In the genomic region with DNA sequence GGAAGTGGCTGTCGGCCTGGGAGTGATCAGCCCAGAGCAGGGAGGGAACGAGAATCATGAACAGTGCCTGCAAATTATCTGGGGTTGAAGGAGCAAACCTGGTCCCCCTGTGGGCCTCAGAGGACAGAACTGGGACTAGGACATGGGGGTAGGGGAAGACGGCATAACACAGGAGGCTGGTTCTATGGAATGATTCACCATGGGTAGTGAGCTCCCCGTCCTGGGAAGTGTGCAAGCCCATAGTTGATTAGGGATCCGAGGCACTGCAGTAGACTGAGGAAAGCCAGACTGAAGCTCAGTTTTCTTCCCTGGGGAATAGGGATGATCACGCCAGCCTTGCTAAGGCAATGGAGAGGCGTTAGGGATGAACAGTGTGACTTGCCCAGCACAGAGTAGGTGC, we compare ENCODE assay signal across 29 cellular contexts. TPM values are rescaled to one million over a fixed set of nuclear protein-coding genes. Genes with fewer than 3 reads are reported as not detected.
"Had no signal": no experiment of that assay in that cellular context is flagged by ENCODE, and none has a peak within 500 bp of the region (broad histone marks: within the 10 kb centered on the region; RNA-seq: fewer than 3 reads in every experiment).

No MANE protein-coding gene starts in this region.

- H3K27ac ChIP-seq: breast epithelium, epithelial cell of prostate, esophagus squamous epithelium, left lung, suprapubic skin, tibial artery had no signal

- H3K4me3 Mint-ChIP-seq: activated CD8-positive, alpha-beta T cell treated with anti-CD3 and anti-CD28 coated beads for 36 hours; activated T-cell treated with anti-CD3 and anti-CD28 coated beads, Interleukin-2, amount 50 U/mL, for 4 hours; activated T-helper 17 cell treated with anti-CD3 and anti-CD28 coated beads, Interleukin-2, amount 50 U/mL, for 72 hours; mesothelial cell of epicardium; naive B cell; neural crest cell had no signal

- H3K4me1 Mint-ChIP-seq: activated T-helper 17 cell treated with anti-CD3 and anti-CD28 coated beads, Interleukin-2, amount 50 U/mL, for 72 hours had no signal

- DNase-seq: activated CD4-positive, alpha-beta T cell treated with anti-CD3 and anti-CD28 coated beads for 1 hour; activated CD4-positive, alpha-beta T cell treated with anti-CD3 and anti-CD28 coated beads, Interleukin-2, amount 50 U/mL, for 1 hour; activated CD8-positive, alpha-beta T cell treated with anti-CD3 and anti-CD28 coated beads for 36 hours; activated gamma-delta T cell treated with Interleukin-2 at 50 U/mL for 16 hours; activated naive CD4-positive, alpha-beta T cell treated with anti-CD3 and anti-CD28 coated beads, Interleukin-2, amount 50 U/mL, for 16 hours; activated T-cell treated with anti-CD3 and anti-CD28 coated beads, Interleukin-2, amount 50 U/mL, for 4 hours; effector CD8-positive, alpha-beta T cell; esophagus squamous epithelium; foreskin melanocyte; naive B cell; retina; small intestine; stimulated activated CD4-positive, alpha-beta T cell treated with anti-CD3 and anti-CD28 coated beads, Interleukin-1b, Interleukin-23, amount 100 ng/mL, for 48 hours; stimulated activated naive CD4-positive, alpha-beta T cell; T-helper 2 cell had no signal

- H3K9me3 Mint-ChIP-seq: activated CD8-positive, alpha-beta T cell treated with anti-CD3 and anti-CD28 coated beads for 36 hours; activated T-helper 17 cell treated with anti-CD3 and anti-CD28 coated beads, Interleukin-2, amount 50 U/mL, for 72 hours had no signal

- H3K9me3 ChIP-seq: breast epithelium, esophagus squamous epithelium, suprapubic skin, tibial artery had no signal

- H3K4me1 ChIP-seq: breast epithelium had no signal

- H3K36me3 ChIP-seq: breast epithelium, esophagus squamous epithelium, left lung, suprapubic skin, tibial artery had no signal

- ATAC-seq: activated CD8-positive, alpha-beta T cell treated with anti-CD3 and anti-CD28 coated beads for 36 hours; activated T-cell treated with anti-CD3 and anti-CD28 coated beads, Interleukin-2, amount 50 U/mL, for 4 hours; activated T-helper 17 cell treated with anti-CD3 and anti-CD28 coated beads, Interleukin-2, amount 50 U/mL, for 72 hours; left lung; sciatic nerve had no signal

- H3K27ac Mint-ChIP-seq: activated CD8-positive, alpha-beta T cell treated with anti-CD3 and anti-CD28 coated beads for 36 hours; activated T-helper 17 cell treated with anti-CD3 and anti-CD28 coated beads, Interleukin-2, amount 50 U/mL, for 72 hours; mesothelial cell of epicardium; naive B cell had no signal

- H3K4me3 ChIP-seq: breast epithelium, esophagus squamous epithelium, left lung, suprapubic skin, tibial artery had no signal

- H3K36me3 Mint-ChIP-seq: mesothelial cell of epicardium, naive B cell had no signal

RNA-seq across cellular contexts. Expression of a gene that starts 5.6 kb away (rescaled TPM):
- total RNA-seq: activated CD8-positive, alpha-beta T cell treated with anti-CD3 and anti-CD28 coated beads for 36 hours; activated T-cell treated with anti-CD3 and anti-CD28 coated beads, Interleukin-2, amount 50 U/mL, for 4 hours; activated T-helper 17 cell treated with anti-CD3 and anti-CD28 coated beads, Interleukin-2, amount 50 U/mL, for 72 hours; dermis microvascular lymphatic vessel endothelial cell; glomerular endothelial cell; left lung; lung microvascular endothelial cell; omental fat pad; sciatic nerve had no signal
- polyA plus RNA-seq: small intestine had no signal

RNA-seq across cellular contexts. Expression of a gene that starts 51.4 kb away (rescaled TPM):
- total RNA-seq: activated CD8-positive, alpha-beta T cell treated with anti-CD3 and anti-CD28 coated beads for 36 hours; activated T-helper 17 cell treated with anti-CD3 and anti-CD28 coated beads, Interleukin-2, amount 50 U/mL, for 72 hours; breast epithelium; dermis microvascular lymphatic vessel endothelial cell; esophagus squamous epithelium; glomerular endothelial cell; lung microvascular endothelial cell; omental fat pad; sciatic nerve; suprapubic skin; ureter had no signal
